ENCODE assay signal across 19 cellular contexts in genomic region chr1:110055493-110056283, GRCh38. TPM values are rescaled to one million over a fixed set of nuclear protein-coding genes. Genes with fewer than 3 reads are reported as not detected.
DNase-seq lines count a peak whose midpoint lies in the region; ATAC-seq and TF ChIP-seq lines count a peak whose summit lies in the region.
"Had no signal": no experiment of that assay in that cellular context is flagged by ENCODE, and none has a peak within 500 bp of the region (broad histone marks: within the 10 kb centered on the region; RNA-seq: fewer than 3 reads in every experiment).

No MANE protein-coding gene starts in this region.

- in situ Hi-C loops in brain microvascular endothelial cell (cut with HindIII; ENCODE audit: low pct_ligation_motif_present, low sequenced_read_pairs): no loop called here

- TF ChIP-seq CTCF in HFFc6 (IDR thresholded peaks at IDR 0.05) (no peak), brain microvascular endothelial cell (IDR thresholded peaks at IDR 0.05; ENCODE audit: low read depth, low read length, missing control alignments) (no peak), type B pancreatic cell (conservative IDR thresholded peaks at IDR 0.05) (no peak)

- H3K27ac Mint-ChIP-seq in HFFc6 (peak overlapping the region; percentile 90), type B pancreatic cell (peak overlapping the region; percentile 43)
- no peak overlapping the region for H3K27ac Mint-ChIP-seq in stimulated activated effector memory CD8-positive, alpha-beta T cell treated with anti-CD3 and anti-CD28 coated beads, Interleukin-12 subunit alpha, Interleukin-12 subunit beta, amount 100 ng/mL, for 72 hours
- H3K27ac Mint-ChIP-seq: activated CD4-positive, alpha-beta T cell treated with anti-CD3 and anti-CD28 coated beads, Interleukin-2, amount 10 ng/mL, durations not matched to agents 7 days and 5 days; activated naive CD4-positive, alpha-beta T cell treated with anti-CD3 and anti-CD28 coated beads for 36 hours; H9 had no signal

- peaks cover 96% of the 10 kb centered on the region for H3K4me1 Mint-ChIP-seq in HFFc6 (ENCODE audit: low read depth)
- peaks cover 46% of the 10 kb centered on the region for H3K4me1 Mint-ChIP-seq in type B pancreatic cell (ENCODE audit: unreplicated experiment)
- peaks cover 7% of the 10 kb centered on the region for H3K4me1 Mint-ChIP-seq in stimulated activated effector memory CD8-positive, alpha-beta T cell treated with anti-CD3 and anti-CD28 coated beads, Interleukin-12 subunit alpha, Interleukin-12 subunit beta, amount 100 ng/mL, for 72 hours
- H3K4me1 Mint-ChIP-seq: activated CD4-positive, alpha-beta T cell treated with anti-CD3 and anti-CD28 coated beads, Interleukin-2, amount 10 ng/mL, durations not matched to agents 7 days and 5 days; H9 had no signal

- H3K27me3 ChIP-seq in brain microvascular endothelial cell (replicated peaks): no peaks in the 10 kb centered on the region
- H3K27me3 ChIP-seq: body of pancreas had no signal

- no peak overlapping the region for H3K4me3 ChIP-seq in brain microvascular endothelial cell (ENCODE audit: low read depth, low read length)
- H3K4me3 ChIP-seq: body of pancreas, left ventricle myocardium inferior, SK-N-MC, thoracic aorta had no signal

- peaks cover 62% of the 10 kb centered on the region for H3K36me3 ChIP-seq in brain microvascular endothelial cell (replicated peaks)

- peaks cover 2% of the 10 kb centered on the region for H3K27me3 Mint-ChIP-seq in HFFc6 (ENCODE audit: insufficient read depth)
- H3K27me3 Mint-ChIP-seq in type B pancreatic cell: no peaks in the 10 kb centered on the region
- H3K27me3 Mint-ChIP-seq: activated CD4-positive, alpha-beta T cell treated with anti-CD3 and anti-CD28 coated beads, Interleukin-2, amount 10 ng/mL, durations not matched to agents 7 days and 5 days; CD4-positive, CD25-positive, alpha-beta regulatory T cell had no signal

- no peak for ATAC-seq in stimulated activated effector memory CD8-positive, alpha-beta T cell treated with anti-CD3 and anti-CD28 coated beads, Interleukin-12 subunit alpha, Interleukin-12 subunit beta, amount 100 ng/mL, for 72 hours
- ATAC-seq in GM18511 (IDR thresholded peaks at IDR 0.05; ENCODE audit: unreplicated experiment): no peak
- ATAC-seq: body of pancreas had no signal

- DNase-seq in HFFc6 (peak; percentile 57), brain microvascular endothelial cell (peak; percentile 67), iris pigment epithelial cell (ENCODE audit: low read depth) (peak; percentile 85), type B pancreatic cell (ENCODE audit: extremely low spot score, unreplicated experiment) (no peak)
- no peak for DNase-seq in stimulated activated effector memory CD8-positive, alpha-beta T cell treated with anti-CD3 and anti-CD28 coated beads, Interleukin-12 subunit alpha, Interleukin-12 subunit beta, amount 100 ng/mL, for 72 hours (ENCODE audit: low spot score in 2 of 2)
- no peak for DNase-seq in activated CD4-positive, CD25-positive, alpha-beta regulatory T cell (lab: John Stamatoyannopoulos, UW)
- DNase-seq: activated CD4-positive, alpha-beta T cell treated with anti-CD3 and anti-CD28 coated beads, Interleukin-2, amount 10 ng/mL, durations not matched to agents 7 days and 5 days; activated naive CD4-positive, alpha-beta T cell treated with anti-CD3 and anti-CD28 coated beads for 36 hours; body of pancreas; CD4-positive, CD25-positive, alpha-beta regulatory T cell; DMS53; H9; left ventricle myocardium inferior; NCI-H748 treated with DMSO at 0.1 percent for 48 hours had no signal

- H3K9me3 Mint-ChIP-seq in HFFc6: no peaks in the 10 kb centered on the region
- H3K9me3 Mint-ChIP-seq in type B pancreatic cell: no peaks in the 10 kb centered on the region
- no peaks in the 10 kb centered on the region for H3K9me3 Mint-ChIP-seq in stimulated activated effector memory CD8-positive, alpha-beta T cell treated with anti-CD3 and anti-CD28 coated beads, Interleukin-12 subunit alpha, Interleukin-12 subunit beta, amount 100 ng/mL, for 72 hours
- H3K9me3 Mint-ChIP-seq: activated CD4-positive, alpha-beta T cell treated with anti-CD3 and anti-CD28 coated beads, Interleukin-2, amount 10 ng/mL, durations not matched to agents 7 days and 5 days; activated naive CD4-positive, alpha-beta T cell treated with anti-CD3 and anti-CD28 coated beads for 36 hours; CD4-positive, CD25-positive, alpha-beta regulatory T cell; H9 had no signal

- H3K36me3 Mint-ChIP-seq in HFFc6 (ENCODE audit: low read depth): peaks cover 67% of the 10 kb centered on the region
- peaks cover 40% of the 10 kb centered on the region for H3K36me3 Mint-ChIP-seq in type B pancreatic cell
- peaks cover 77% of the 10 kb centered on the region for H3K36me3 Mint-ChIP-seq in stimulated activated effector memory CD8-positive, alpha-beta T cell treated with anti-CD3 and anti-CD28 coated beads, Interleukin-12 subunit alpha, Interleukin-12 subunit beta, amount 100 ng/mL, for 72 hours

- H3K4me3 Mint-ChIP-seq in HFFc6: peak overlapping the region; percentile 61
- H3K4me3 Mint-ChIP-seq in type B pancreatic cell: no peak overlapping the region
- H3K4me3 Mint-ChIP-seq in stimulated activated effector memory CD8-positive, alpha-beta T cell treated with anti-CD3 and anti-CD28 coated beads, Interleukin-12 subunit alpha, Interleukin-12 subunit beta, amount 100 ng/mL, for 72 hours: no peak overlapping the region
- H3K4me3 Mint-ChIP-seq: activated CD4-positive, alpha-beta T cell treated with anti-CD3 and anti-CD28 coated beads, Interleukin-2, amount 10 ng/mL, durations not matched to agents 7 days and 5 days; activated naive CD4-positive, alpha-beta T cell treated with anti-CD3 and anti-CD28 coated beads for 36 hours; CD4-positive, CD25-positive, alpha-beta regulatory T cell; H9 had no signal

- peak overlapping the region; percentile 27 for H3K27ac ChIP-seq in brain microvascular endothelial cell
- H3K27ac ChIP-seq: body of pancreas, left ventricle myocardium inferior, parathyroid adenoma, SK-N-MC, thoracic aorta had no signal

RNA-seq across cellular contexts. Expression of gene ALX3, which starts 14.8 kb away (rescaled TPM):
- total RNA-seq in HFFc6 (2021; fragmentation: NEBNext Ultra II Directional; extraction: Animal tissue kit (Norgen Biotek cat#: 25700)): 10 to 100 TPM in 1 of 6 experiments, 1 to 10 TPM in 5; 1.0 to 10.0 (median 1.4) TPM
- total RNA-seq in type B pancreatic cell (ENCODE audit: low replicate concordance): 1.4 and 19.8 TPM in 2 replicates
- total RNA-seq: activated CD4-positive, alpha-beta T cell treated with anti-CD3 and anti-CD28 coated beads, Interleukin-2, amount 10 ng/mL, durations not matched to agents 7 days and 5 days; activated naive CD4-positive, alpha-beta T cell treated with anti-CD3 and anti-CD28 coated beads for 36 hours; body of pancreas; CD4-positive, CD25-positive, alpha-beta regulatory T cell; fibroblast of villous mesenchyme; H9; left ventricle myocardium inferior; thoracic aorta had no signal

RNA-seq across cellular contexts. Expression of gene STRIP1, which starts 21.3 kb away (rescaled TPM):
- total RNA-seq in HFFc6 (2021; fragmentation: NEBNext Ultra II Directional; extraction: Animal tissue kit (Norgen Biotek cat#: 25700)): 10 to 100 TPM; 33.2 to 48.4 (median 36.8) TPM
- 46.7 and 69.2 TPM in 2 replicates for total RNA-seq in type B pancreatic cell (ENCODE audit: low replicate concordance)

RNA-seq across cellular contexts. Expression of gene UBL4B, which starts 56.6 kb away (rescaled TPM):
- 10 to 100 TPM in 1 of 6 experiments, 1 to 10 TPM in 5; 1.5 to 10.9 (median 1.8) TPM for total RNA-seq in HFFc6 (2021; fragmentation: NEBNext Ultra II Directional; extraction: Animal tissue kit (Norgen Biotek cat#: 25700))
- total RNA-seq in type B pancreatic cell (ENCODE audit: low replicate concordance): 1.0 TPM in 1 of 2 replicates, not detected in the other
- total RNA-seq: activated CD4-positive, alpha-beta T cell treated with anti-CD3 and anti-CD28 coated beads, Interleukin-2, amount 10 ng/mL, durations not matched to agents 7 days and 5 days; activated naive CD4-positive, alpha-beta T cell treated with anti-CD3 and anti-CD28 coated beads for 36 hours; body of pancreas; CD4-positive, CD25-positive, alpha-beta regulatory T cell; fibroblast of villous mesenchyme; H9; left ventricle myocardium inferior; thoracic aorta had no signal

Comparison
In these comparisons a context has a peak if more than half of its experiments do, and no peak if none do; other contexts are left out.
1. DNase-seq: peak in HFFc6 (single experiment), brain microvascular endothelial cell (single experiment) and iris pigment epithelial cell (single experiment); none in type B pancreatic cell (single experiment), stimulated activated effector memory CD8-positive, alpha-beta T cell treated with anti-CD3 and anti-CD28 coated beads, Interleukin-12 subunit alpha, Interleukin-12 subunit beta, amount 100 ng/mL, for 72 hours (0 of 2) and activated CD4-positive, CD25-positive, alpha-beta regulatory T cell (0 of 4).